12 cellular contexts compared by ENCODE assay signal in genomic region chr5:80220268-80220897, GRCh38. TPM values are rescaled to one million over a fixed set of nuclear protein-coding genes. Genes with fewer than 3 reads are reported as not detected.
DNase-seq lines count a peak whose midpoint lies in the region; ATAC-seq, FAIRE-seq and TF ChIP-seq lines count a peak whose summit lies in the region.
"Had no signal": no experiment of that assay in that cellular context is flagged by ENCODE, and none has a peak within 500 bp of the region (broad histone marks: within the 10 kb centered on the region; RNA-seq: fewer than 3 reads in every experiment).

No MANE protein-coding gene starts in this region.

- no peak for FAIRE-seq in H1 (lab: Jason Lieb, UNC)
- FAIRE-seq: GM12891, pancreas had no signal

- ATAC-seq in activated T-cell treated with anti-CD3 and anti-CD28 coated beads, Interleukin-2, amount 50 U/mL, for 4 hours = no peak
- no peak for ATAC-seq in stimulated activated effector memory CD8-positive, alpha-beta T cell treated with anti-CD3 and anti-CD28 coated beads, Interleukin-12 subunit alpha, Interleukin-12 subunit beta, amount 100 ng/mL, for 72 hours

- H3K4ac ChIP-seq in H1 (replicated peaks; ENCODE audit: insufficient read length, low read depth, low read length) = no peak overlapping the region

- H3K36me3 ChIP-seq in H1 (ENCODE audit: control insufficient read depth in 2 of 4, insufficient read depth in 4 of 4, low read length in 3 of 4) (no peaks in the 10 kb centered on the region; a peak in 1 of 8 replicates), GM23248 (ENCODE audit: low read depth) (no peaks in the 10 kb centered on the region)
- H3K36me3 ChIP-seq: HAP-1, pancreas, SJSA1 had no signal

- H4K91ac ChIP-seq in H1 (replicated peaks; ENCODE audit: insufficient read length, low read length) = no peak overlapping the region

- H4K20me1 ChIP-seq in H1 (replicated peaks in 1 of 2; ENCODE audit: control insufficient read depth in 1 of 2, insufficient read depth in 2 of 2, low read length in 2 of 2) (peaks cover 9 to 10% of the 10 kb centered on the region in 2 experiments), GM23248 (ENCODE audit: insufficient read depth) (no peaks in the 10 kb centered on the region)

- peak; percentile 42 for DNase-seq in activated T-cell treated with anti-CD3 and anti-CD28 coated beads, Interleukin-2, amount 50 U/mL, for 1 hour
- no peak for DNase-seq in activated T-cell treated with anti-CD3 and anti-CD28 coated beads, Interleukin-2, amount 50 U/mL, for 4 hours
- DNase-seq in NCI-H774 (lab: John Stamatoyannopoulos, UW) (peak; percentile 27), H1 (ENCODE audit: low read depth in 1 of 2, low spot score in 2 of 2) (no peak), cardiac septum (ENCODE audit: low spot score) (no peak), GM23248 (no peak), AG20443 (ENCODE audit: low spot score) (no peak)
- DNase-seq in stimulated activated effector memory CD8-positive, alpha-beta T cell treated with anti-CD3 and anti-CD28 coated beads, Interleukin-12 subunit alpha, Interleukin-12 subunit beta, amount 100 ng/mL, for 72 hours (ENCODE audit: low spot score in 2 of 2) = no peak
- DNase-seq: pancreas had no signal

- H2AFZ ChIP-seq in H1 (ENCODE audit: low read length) (no peak overlapping the region), GM23248 (no peak overlapping the region)

- H2BK15ac ChIP-seq in H1 (ENCODE audit: low read length) = no peak overlapping the region

- no peak overlapping the region for H2AK5ac ChIP-seq in H1 (ENCODE audit: low read depth, low read length)

- peak overlapping the region; percentile 38; the same call in 1 of the 2 replicates for H2BK5ac ChIP-seq in H1 (ENCODE audit: low read depth, low read length)

- no peak for TF ChIP-seq RAD21 in H1 (IDR thresholded peaks at IDR 0.05 in 1 of 2, conservative IDR thresholded peaks at IDR 0.05 in 1 of 2; ENCODE audit: low read depth in 2 of 2, low read length in 2 of 2)

- H2BK120ac ChIP-seq in H1 (replicated peaks; ENCODE audit: low read depth, low read length) = no peak overlapping the region

- H4K8ac ChIP-seq in H1 (ENCODE audit: extremely low read depth, insufficient read depth, low read length) = peak overlapping the region; percentile 22; the same call in 1 of the 2 replicates

- H3K27ac Mint-ChIP-seq in stimulated activated effector memory CD8-positive, alpha-beta T cell treated with anti-CD3 and anti-CD28 coated beads, Interleukin-12 subunit alpha, Interleukin-12 subunit beta, amount 100 ng/mL, for 72 hours = peak overlapping the region; percentile 10

- POLR2A ChIA-PET in H1 (lab: Charles Lee; ENCODE audit: partially characterized antibody) = interaction anchor here (0.6 to 9.1 kb wide), 4 partner anchors 15 to 50 kb away, joined by 3 to 44 read pairs (median 4); partner anchors contain the start of gene SERINC5

- H3K23me2 ChIP-seq in H1 (ENCODE audit: low read depth, low read length) = no peaks in the 10 kb centered on the region

- H3K4me1 Mint-ChIP-seq in activated T-cell treated with anti-CD3 and anti-CD28 coated beads, Interleukin-2, amount 50 U/mL, for 4 hours (ENCODE audit: low read depth) = peaks cover 64% of the 10 kb centered on the region
- peaks cover 35% of the 10 kb centered on the region for H3K4me1 Mint-ChIP-seq in stimulated activated effector memory CD8-positive, alpha-beta T cell treated with anti-CD3 and anti-CD28 coated beads, Interleukin-12 subunit alpha, Interleukin-12 subunit beta, amount 100 ng/mL, for 72 hours

- peaks cover 11% of the 10 kb centered on the region for H3K36me3 Mint-ChIP-seq in activated T-cell treated with anti-CD3 and anti-CD28 coated beads, Interleukin-2, amount 50 U/mL, for 4 hours (ENCODE audit: insufficient read depth)
- H3K36me3 Mint-ChIP-seq in stimulated activated effector memory CD8-positive, alpha-beta T cell treated with anti-CD3 and anti-CD28 coated beads, Interleukin-12 subunit alpha, Interleukin-12 subunit beta, amount 100 ng/mL, for 72 hours = no peaks in the 10 kb centered on the region

- H3K27me3 Mint-ChIP-seq in activated T-cell treated with anti-CD3 and anti-CD28 coated beads, Interleukin-2, amount 50 U/mL, for 4 hours (ENCODE audit: low read depth) = no peaks in the 10 kb centered on the region

- H3K4me3 Mint-ChIP-seq in activated T-cell treated with anti-CD3 and anti-CD28 coated beads, Interleukin-2, amount 50 U/mL, for 4 hours = no peak overlapping the region
- H3K4me3 Mint-ChIP-seq in stimulated activated effector memory CD8-positive, alpha-beta T cell treated with anti-CD3 and anti-CD28 coated beads, Interleukin-12 subunit alpha, Interleukin-12 subunit beta, amount 100 ng/mL, for 72 hours = no peak overlapping the region

- H3K4me3 ChIP-seq in H1 (ENCODE audit: extremely low read depth in 1 of 4, insufficient read depth in 2 of 4, low read depth in 3 of 4, low read length in 4 of 4) (no peak overlapping the region), GM23248 (no peak overlapping the region)
- H3K4me3 ChIP-seq: HAP-1, pancreas, SJSA1 had no signal

- no peak for TF ChIP-seq CTCF in H1 (IDR thresholded peaks at IDR 0.05; ENCODE audit: control extremely low read depth in 1 of 3, insufficient read depth in 1 of 3, low read depth in 1 of 3, low read length in 3 of 3)

- CTCF ChIA-PET in H1 (lab: Charles Lee; ENCODE audit: partially characterized antibody) = interaction anchor here (1.1 to 1.4 kb wide), 2 partner anchors 10 to 77 kb away, joined by 4 read pairs; no protein-coding TSS in a partner anchor

- no peak overlapping the region; the same call in 1 of the 2 replicates for H2BK12ac ChIP-seq in H1 (ENCODE audit: low read depth, low read length)

- H3K27me3 ChIP-seq in H1 (replicated peaks in 1 of 4; ENCODE audit: control insufficient read depth in 3 of 4, extremely low read depth in 1 of 4, insufficient read depth in 3 of 4, low read length in 3 of 4) = no peaks in the 10 kb centered on the region
- no peaks in the 10 kb centered on the region for H3K27me3 ChIP-seq in GM23248 (replicated peaks; ENCODE audit: insufficient read depth)
- H3K27me3 ChIP-seq: pancreas, SJSA1 had no signal

- H3K9me3 ChIP-seq in H1 (ENCODE audit: insufficient read depth in 2 of 2, low read depth in 1 of 2, low read length in 1 of 2) (no peaks in the 10 kb centered on the region), GM23248 (ENCODE audit: low read depth) (no peaks in the 10 kb centered on the region)
- H3K9me3 ChIP-seq: HAP-1, pancreas, SJSA1 had no signal

- H2BK20ac ChIP-seq in H1 (ENCODE audit: low read length) = no peak overlapping the region

- TF ChIP-seq EP300 in H1 (IDR thresholded peaks at IDR 0.05; ENCODE audit: borderline replicate concordance in 1 of 2, low read depth in 2 of 2, low read length in 2 of 2) = no peak

- H4K5ac ChIP-seq in H1 (ENCODE audit: insufficient read length, low read depth, low read length) = no peak overlapping the region

- H3K79me1 ChIP-seq in H1 (ENCODE audit: low read depth, low read length) = peaks cover 26% of the 10 kb centered on the region

- H3K23ac ChIP-seq in H1 (ENCODE audit: insufficient read length) = no peak overlapping the region

- peaks cover 0 to 88% of the 10 kb centered on the region in 2 experiments; a peak in 2 of 4 replicates for H3K79me2 ChIP-seq in H1 (ENCODE audit: control insufficient read depth in 1 of 2, insufficient read depth in 2 of 2, low read length in 2 of 2)
- H3K79me2 ChIP-seq in GM23248 (ENCODE audit: insufficient read depth) = 0 out of 2 replicates have a peak, but pooled peaks cover 4% of the 10 kb centered on the region

- no peak overlapping the region for H3K27ac ChIP-seq in H1 (ENCODE audit: low read depth, low read length)
- H3K27ac ChIP-seq in GM23248 = no peak overlapping the region
- H3K27ac ChIP-seq: SJSA1 had no signal

- in situ Hi-C loops in GM23248 (cut with MboI) = no loop called here

- H3K4me1 ChIP-seq in H1 (replicated peaks in 1 of 4; ENCODE audit: control insufficient read depth in 3 of 4, insufficient read depth in 4 of 4, low read length in 3 of 4) (peaks cover 6 to 19% (median 9%) of the 10 kb centered on the region in 4 experiments), GM23248 (ENCODE audit: insufficient read depth) (peaks cover 3% of the 10 kb centered on the region; the same call in 1 of the 2 replicates)
- H3K4me1 ChIP-seq: HAP-1 had no signal

- 94% methylated on average over 5 of the region's 5 CpGs; no CpG with 5 or more reads in 1 of the 2 experiments for WGBS in H1 (ENCODE audit: extremely low coverage in 1 of 2, insufficient coverage in 1 of 2, insufficient read length in 1 of 2, insufficient replicate concordance in 2 of 2, low coverage in 1 of 2, low lambda C conversion rate in 2 of 2, missing lambda C conversion rate in 1 of 2), 2 experiments
- WGBS in GM23248 (ENCODE audit: low coverage in 1 of 2, low lambda C conversion rate in 2 of 2, missing lambda C conversion rate in 2 of 2), 2 experiments = 96 to 99% methylated on average over 5 of the region's 5 CpGs

- no peaks in the 10 kb centered on the region for H3K9me2 ChIP-seq in GM23248 (ENCODE audit: insufficient read depth)

- H3F3A ChIP-seq in GM23248 (ENCODE audit: insufficient read depth) = no peaks in the 10 kb centered on the region

- no peak for TF ChIP-seq POLR2A in H1 (IDR thresholded peaks at IDR 0.05; ENCODE audit: control extremely low read depth in 1 of 2, low read depth in 2 of 2, low read length in 2 of 2)

- intact Hi-C loops in cardiac septum (cut with DNase I) = no loop called here

- H3K18ac ChIP-seq in H1 (ENCODE audit: extremely low read depth, low read length) = peak overlapping the region; percentile 52; the same call in 1 of the 2 replicates

- H3K14ac ChIP-seq in H1 (ENCODE audit: insufficient read length) = no peak overlapping the region

- H3K9ac ChIP-seq in H1 (replicated peaks in 1 of 4; ENCODE audit: extremely low read depth in 1 of 4, low read depth in 3 of 4, low read length in 3 of 4) (no peak overlapping the region), GM23248 (no peak overlapping the region)

- no peak overlapping the region for H3K56ac ChIP-seq in H1 (replicated peaks; ENCODE audit: insufficient read length, low read depth, low read length)

- no peaks in the 10 kb centered on the region for H3K9me3 Mint-ChIP-seq in activated T-cell treated with anti-CD3 and anti-CD28 coated beads, Interleukin-2, amount 50 U/mL, for 4 hours
- H3K9me3 Mint-ChIP-seq in stimulated activated effector memory CD8-positive, alpha-beta T cell treated with anti-CD3 and anti-CD28 coated beads, Interleukin-12 subunit alpha, Interleukin-12 subunit beta, amount 100 ng/mL, for 72 hours = no peaks in the 10 kb centered on the region

- H3K4me2 ChIP-seq in H1 (ENCODE audit: insufficient read depth in 1 of 2, low read depth in 2 of 2, low read length in 2 of 2) (no peak overlapping the region), GM23248 (ENCODE audit: unreplicated experiment) (no peak overlapping the region)

RNA-seq across cellular contexts. Expression of gene SERINC5, which starts 35.5 kb away (rescaled TPM):
- total RNA-seq in activated T-cell treated with anti-CD3 and anti-CD28 coated beads, Interleukin-2, amount 50 U/mL, for 4 hours = 10 to 100 TPM; 18.0 to 21.5 (median 21.1) TPM
- total RNA-seq in H1 (2021; fragmentation: NEBNext Ultra II Directional; extraction: Animal tissue kit (Norgen Biotek cat#: 25700)) = 144 and 149 TPM in 2 replicates
- polyA plus RNA-seq in H1 (2011; rRNA removed) (27.2 and 32.2 TPM in 2 replicates), GM23248 (2016; fragmentation: Nextera tagmentation; extraction: Ambion mirVana) (5.4 TPM in 2 replicates)
- polyA plus RNA-seq in H1 (2011; cell fraction: cytosol; rRNA removed) = 34.6 TPM
- 31.3 TPM for polyA plus RNA-seq in H1 (2011; cell fraction: nucleus; rRNA removed)
- 36.8 to 55.0 TPM (median 47.7 TPM) in 4 replicates for polyA plus RNA-seq in H1 (2012, experiment 1 of 2)
- 5.6 TPM for polyA plus RNA-seq in H1 (2012, experiment 2 of 2)
- 97.2 TPM for polyA plus RNA-seq in H1 (2013, experiment 1 of 2)
- polyA plus RNA-seq in H1 (2013, experiment 2 of 2) = 109 TPM
- 121 and 134 TPM in 2 replicates for polyA minus RNA-seq in H1 (2011; rRNA and poly(A)+ RNA removed)
- 58.9 TPM for polyA minus RNA-seq in H1 (2011; cell fraction: cytosol; rRNA and poly(A)+ RNA removed)
- 62.1 TPM for polyA minus RNA-seq in H1 (2011; cell fraction: nucleus; rRNA and poly(A)+ RNA removed)
- 20.9 TPM for total RNA-seq in cardiac septum
- 11.7 and 11.8 TPM in 2 replicates for total RNA-seq in GM23248 (2014; rRNA removed; shearing (Covaris generic))

Comparison
In these comparisons a context has a peak if more than half of its experiments do, and no peak if none do; other contexts are left out.
1. DNase-seq: peak in activated T-cell treated with anti-CD3 and anti-CD28 coated beads, Interleukin-2, amount 50 U/mL, for 1 hour (single experiment) and NCI-H774 (single experiment); none in activated T-cell treated with anti-CD3 and anti-CD28 coated beads, Interleukin-2, amount 50 U/mL, for 4 hours (single experiment), H1 (0 of 2), stimulated activated effector memory CD8-positive, alpha-beta T cell treated with anti-CD3 and anti-CD28 coated beads, Interleukin-12 subunit alpha, Interleukin-12 subunit beta, amount 100 ng/mL, for 72 hours (0 of 2), cardiac septum (single experiment), GM23248 (single experiment) and AG20443 (single experiment).